ENCODE assay signal across 1 cellular context in genomic region chr1:205170532-205171269, GRCh38.
TF ChIP-seq lines count a peak whose summit lies in the region.

No MANE protein-coding gene starts in this region.

TF ChIP-seq in K562, 482 proteins besides CTCF, POLR2A, EP300 and RAD21 (continued from another document and continues in another):
- TF ChIP-seq MGA (IDR thresholded peaks at IDR 0.05): no peak; the same call in 1 of the 2 replicates
- peak; percentile 64; the same call in 1 of the 2 replicates for TF ChIP-seq TEAD2 (tag; IDR thresholded peaks at IDR 0.05)
- TF ChIP-seq HOXB6 (CRISPR knock-in tag; IDR thresholded peaks at IDR 0.05; ENCODE audit: borderline replicate concordance): no peak
- TF ChIP-seq ELF4 (CRISPR knock-in tag; IDR thresholded peaks at IDR 0.05): no peak
- TF ChIP-seq ZNF592 (IDR thresholded peaks at IDR 0.05): peak; percentile 78
- peak; percentile 53; the same call in 1 of the 2 replicates for TF ChIP-seq BRD4 (IDR thresholded peaks at IDR 0.05)
- TF ChIP-seq CREB3L1 (IDR thresholded peaks at IDR 0.05; ENCODE audit: borderline replicate concordance, low read depth): no peak; the same call in 1 of the 2 replicates
- TF ChIP-seq ATF2 (CRISPR knock-in tag; IDR thresholded peaks at IDR 0.05): no peak
- TF ChIP-seq DACH1 (IDR thresholded peaks at IDR 0.05; ENCODE audit: partially characterized antibody): no peak
- TF ChIP-seq GABPA (tag; conservative IDR thresholded peaks at IDR 0.05; ENCODE audit: low read depth): 0 out of 2 replicates have a peak, but pooled peaks have one; percentile 13
- no peak; the same call in 1 of the 2 replicates for TF ChIP-seq FOSL1 (tag; conservative IDR thresholded peaks at IDR 0.05)
- 0 out of 2 replicates have a peak, but pooled peaks have one; percentile 10 for TF ChIP-seq THRB (CRISPR knock-in tag; conservative IDR thresholded peaks at IDR 0.05)
- no peak for TF ChIP-seq MTF1 (CRISPR knock-in tag; IDR thresholded peaks at IDR 0.05; ENCODE audit: borderline replicate concordance)
- peak; percentile 53; the same call in 1 of the 2 replicates for TF ChIP-seq DPF2 (IDR thresholded peaks at IDR 0.05)
- TF ChIP-seq ZNF830 (CRISPR knock-in tag; IDR thresholded peaks at IDR 0.05): no peak
- TF ChIP-seq ARID1B (IDR thresholded peaks at IDR 0.05): peak; percentile 75
- TF ChIP-seq TAF7 (tag; IDR thresholded peaks at IDR 0.05): no peak
- no peak for TF ChIP-seq PATZ1 (CRISPR knock-in tag; IDR thresholded peaks at IDR 0.05; ENCODE audit: borderline replicate concordance)
- no peak for TF ChIP-seq CLOCK (CRISPR knock-in tag; IDR thresholded peaks at IDR 0.05; ENCODE audit: borderline replicate concordance)
- 0 out of 2 replicates have a peak, but pooled peaks have one; percentile 46 for TF ChIP-seq SOX6 (IDR thresholded peaks at IDR 0.05)
- TF ChIP-seq IFI16 (CRISPR knock-in tag; IDR thresholded peaks at IDR 0.05): no peak
- TF ChIP-seq POLR2G (IDR thresholded peaks at IDR 0.05; ENCODE audit: low read depth, low read length): no peak
- no peak for TF ChIP-seq ZBTB34 (CRISPR knock-in tag; IDR thresholded peaks at IDR 0.05)
- no peak for TF ChIP-seq RHOXF2B (CRISPR knock-in tag; conservative IDR thresholded peaks at IDR 0.05)
- TF ChIP-seq SMAD3 (CRISPR knock-in tag; conservative IDR thresholded peaks at IDR 0.05): peak; percentile 36; the same call in 1 of the 2 replicates
